8 cellular contexts compared by ENCODE assay signal in genomic region chr1:98053471-98054366, GRCh38.
DNase-seq lines count a peak whose midpoint lies in the region; ATAC-seq and TF ChIP-seq lines count a peak whose summit lies in the region.

No MANE protein-coding gene starts in this region.

- H3K4me1 ChIP-seq in testis, result peaks cover 6% of the 10 kb centered on the region

- no peaks in the 10 kb centered on the region for H3K9me3 Mint-ChIP-seq in activated T-helper 1 cell treated with anti-CD3 and anti-CD28 coated beads, Interleukin-12 subunit alpha, Interleukin-12 subunit beta, Interleukin-2, Interleukin-4 antibody, amounts not matched to agents 30 ng/mL and 10 ng/mL and 1 ng/mL, durations not matched to agents 14 hours and 24 hours and 36 hours
- no peaks in the 10 kb centered on the region for H3K9me3 Mint-ChIP-seq in naive thymus-derived CD8-positive, alpha-beta T cell

- H3K36me3 Mint-ChIP-seq in activated T-helper 1 cell treated with anti-CD3 and anti-CD28 coated beads, Interleukin-12 subunit alpha, Interleukin-12 subunit beta, Interleukin-2, Interleukin-4 antibody, amounts not matched to agents 30 ng/mL and 10 ng/mL and 1 ng/mL, durations not matched to agents 14 hours and 24 hours and 36 hours (ENCODE audit: low read depth), result peaks cover 3% of the 10 kb centered on the region
- H3K36me3 Mint-ChIP-seq in naive thymus-derived CD8-positive, alpha-beta T cell, result no peaks in the 10 kb centered on the region

- H3K27ac Mint-ChIP-seq in activated T-helper 1 cell treated with anti-CD3 and anti-CD28 coated beads, Interleukin-12 subunit alpha, Interleukin-12 subunit beta, Interleukin-2, Interleukin-4 antibody, amounts not matched to agents 30 ng/mL and 10 ng/mL and 1 ng/mL, durations not matched to agents 14 hours and 24 hours and 36 hours, result no peak overlapping the region
- H3K27ac Mint-ChIP-seq in naive thymus-derived CD8-positive, alpha-beta T cell, result peak overlapping the region in 1 of 10 donors; percentile 43

- H3K9me3 ChIP-seq in testis, result no peaks in the 10 kb centered on the region

- TF ChIP-seq CTCF in fibroblast of the aortic adventitia (IDR thresholded peaks at IDR 0.05; ENCODE audit: insufficient read depth, low read length), result peak; percentile 52
- TF ChIP-seq CTCF in testis (IDR thresholded peaks at IDR 0.05), result peak; percentile 75 to 92 (median 77)

- H3K27me3 ChIP-seq in testis, result no peaks in the 10 kb centered on the region

- peaks cover 58% of the 10 kb centered on the region for H3K27me3 Mint-ChIP-seq in activated T-helper 1 cell treated with anti-CD3 and anti-CD28 coated beads, Interleukin-12 subunit alpha, Interleukin-12 subunit beta, Interleukin-2, Interleukin-4 antibody, amounts not matched to agents 30 ng/mL and 10 ng/mL and 1 ng/mL, durations not matched to agents 14 hours and 24 hours and 36 hours (ENCODE audit: insufficient read depth)
- H3K27me3 Mint-ChIP-seq in naive thymus-derived CD8-positive, alpha-beta T cell, result peaks cover 42 to 88% (median 63%) of the 10 kb centered on the region in 5 donors

- POLR2A ChIA-PET in naive thymus-derived CD8-positive, alpha-beta T cell (lab: Charles Lee), result no interaction called here

- WGBS in testis, 2 donors, result 3 to 4% methylated on average over 38 to 81 of the region's 81 CpGs

- intact Hi-C loops in activated T-helper 1 cell treated with anti-CD3 and anti-CD28 coated beads, Interleukin-12 subunit alpha, Interleukin-12 subunit beta, Interleukin-2, Interleukin-4 antibody, amounts not matched to agents 30 ng/mL and 10 ng/mL and 1 ng/mL, durations not matched to agents 14 hours and 24 hours and 36 hours (cut with micrococcal nuclease), result loop anchor here (1.0 to 5.0 kb wide), 3 partner anchors 415 to 1331 kb away; partner anchors contain the start of gene PTBP2
- intact Hi-C loops in testis (cut with DNase I; ENCODE audit: low total_unique reads), result no loop called here

- H3K36me3 ChIP-seq in testis (ENCODE audit: low read depth, missing control alignments), result no peaks in the 10 kb centered on the region

- H3K4me3 Mint-ChIP-seq in activated T-helper 1 cell treated with anti-CD3 and anti-CD28 coated beads, Interleukin-12 subunit alpha, Interleukin-12 subunit beta, Interleukin-2, Interleukin-4 antibody, amounts not matched to agents 30 ng/mL and 10 ng/mL and 1 ng/mL, durations not matched to agents 14 hours and 24 hours and 36 hours, result peak overlapping the region; percentile 79
- H3K4me3 Mint-ChIP-seq in naive thymus-derived CD8-positive, alpha-beta T cell, result peak overlapping the region; percentile 60 to 79 (median 71)

- TF ChIP-seq POLR2A in testis (IDR thresholded peaks at IDR 0.05), result no peak

- H3K4me3 ChIP-seq in fibroblast of the aortic adventitia (ENCODE audit: low read depth, low read length) (peak overlapping the region; percentile 44), testis (peak overlapping the region; percentile 55 to 67)

- peak overlapping the region; percentile 21 to 51 for H3K27ac ChIP-seq in testis

- peaks cover 28% of the 10 kb centered on the region for H3K4me1 Mint-ChIP-seq in activated T-helper 1 cell treated with anti-CD3 and anti-CD28 coated beads, Interleukin-12 subunit alpha, Interleukin-12 subunit beta, Interleukin-2, Interleukin-4 antibody, amounts not matched to agents 30 ng/mL and 10 ng/mL and 1 ng/mL, durations not matched to agents 14 hours and 24 hours and 36 hours (ENCODE audit: low read depth)
- peaks cover 12 to 30% (median 23%) of the 10 kb centered on the region in 4 donors for H3K4me1 Mint-ChIP-seq in naive thymus-derived CD8-positive, alpha-beta T cell

- DNase-seq in Ammon's horn (ENCODE audit: low spot score) (peak; percentile 68), NCI-H526 treated with DMSO at 0.1 percent for 48 hours (lab: John Stamatoyannopoulos, UW) (peak; percentile 31), fibroblast of the aortic adventitia (ENCODE audit: low read depth) (peak; percentile 68), testis (peak; percentile 67)
- peak; percentile 46 for DNase-seq in activated T-helper 1 cell treated with anti-CD3 and anti-CD28 coated beads, Interleukin-12 subunit alpha, Interleukin-12 subunit beta, Interleukin-2, Interleukin-4 antibody, amounts not matched to agents 30 ng/mL and 10 ng/mL and 1 ng/mL, durations not matched to agents 14 hours and 24 hours and 36 hours (ENCODE audit: low spot score)
- DNase-seq in naive thymus-derived CD8-positive, alpha-beta T cell, result peak; percentile 12 to 67 (median 54)

- ATAC-seq in GM18873 (IDR thresholded peaks at IDR 0.05; ENCODE audit: low FRiP score, unreplicated experiment), result peak; percentile 79
- ATAC-seq in HG03097 (IDR thresholded peaks at IDR 0.05; ENCODE audit: low FRiP score, unreplicated experiment), result peak; percentile 91
- peak; percentile 90 to 94 for ATAC-seq in naive thymus-derived CD8-positive, alpha-beta T cell

Comparison
In these comparisons a context has a peak if more than half of its experiments do, and no peak if none do; other contexts are left out.
1. Peak in every context shown above with its lines: DNase-seq, ATAC-seq, H3K4me3 ChIP-seq and H3K27ac ChIP-seq.